In the genomic region with DNA sequence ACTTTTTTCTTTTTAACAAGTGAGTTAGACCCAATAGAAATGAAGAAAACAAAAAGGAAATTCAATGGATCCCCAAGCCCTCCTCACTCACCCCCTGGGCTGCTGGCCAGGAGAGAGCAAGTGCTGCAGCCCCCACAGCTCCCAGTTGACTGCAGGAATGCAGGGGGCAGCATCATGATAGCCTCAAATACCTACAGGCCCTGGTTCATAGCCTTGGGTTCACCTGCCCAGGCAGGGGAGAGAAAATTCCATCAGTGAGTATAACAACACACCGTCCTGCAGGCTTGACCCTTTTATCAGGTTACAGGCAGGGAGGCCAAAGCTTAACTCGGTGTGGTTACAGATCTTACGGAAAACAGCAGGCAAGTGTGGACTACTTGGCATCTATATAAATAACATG, we compare ENCODE assay signal across 18 cellular contexts.
"Had no signal": no experiment of that assay in that cellular context is flagged by ENCODE, and none has a peak within 500 bp of the region (broad histone marks: within the 10 kb centered on the region; RNA-seq: fewer than 3 reads in every experiment).

No MANE protein-coding gene starts in this region.

- H3K27me3 ChIP-seq: body of pancreas, colonic mucosa, foreskin keratinocyte, ovary, thyroid gland had no signal

- DNase-seq: activated CD4-positive, alpha-beta T cell treated with anti-CD3 and anti-CD28 coated beads, Interleukin-2, amount 10 ng/mL, durations not matched to agents 24 days and 14 days; activated CD4-positive, CD25-positive, alpha-beta regulatory T cell; activated CD8-positive, alpha-beta memory T cell treated with anti-CD3 and anti-CD28 coated beads, Interleukin-2, amount 50 U/mL, for 48 hours; activated naive CD8-positive, alpha-beta T cell treated with anti-CD3 and anti-CD28 coated beads for 36 hours; amygdala; body of pancreas; central memory CD4-positive, alpha-beta T cell; colonic mucosa; effector CD4-positive, alpha-beta T cell; foreskin keratinocyte; immature natural killer cell; left cardiac atrium; lower lobe of right lung; ovary; stimulated activated CD4-positive, alpha-beta T cell treated with anti-CD3 and anti-CD28 coated beads, Interleukin-2, amount 100 ng/mL, for 48 hours; stimulated activated naive B cell treated with anti-CD40 and anti-IgM and Interleukin-4, amounts not matched to agents 10 μg/mL and 1 μg/mL and 100 μg/mL, for 72 hours; thyroid gland had no signal

- H3K4me3 Mint-ChIP-seq: activated CD4-positive, alpha-beta T cell treated with anti-CD3 and anti-CD28 coated beads, Interleukin-2, amount 10 ng/mL, durations not matched to agents 24 days and 14 days; activated naive CD8-positive, alpha-beta T cell treated with anti-CD3 and anti-CD28 coated beads for 36 hours; immature natural killer cell; neural crest cell; stimulated activated naive B cell treated with anti-CD40 and anti-IgM and Interleukin-4, amounts not matched to agents 10 μg/mL and 1 μg/mL and 100 μg/mL, for 72 hours had no signal

- H3K9me3 Mint-ChIP-seq: activated naive CD8-positive, alpha-beta T cell treated with anti-CD3 and anti-CD28 coated beads for 36 hours; immature natural killer cell; neural crest cell; stimulated activated naive B cell treated with anti-CD40 and anti-IgM and Interleukin-4, amounts not matched to agents 10 μg/mL and 1 μg/mL and 100 μg/mL, for 72 hours had no signal

- H3K27ac ChIP-seq: body of pancreas, colonic mucosa, lower lobe of right lung, ovary had no signal

- H3K27me3 Mint-ChIP-seq: activated CD4-positive, alpha-beta T cell treated with anti-CD3 and anti-CD28 coated beads, Interleukin-2, amount 10 ng/mL, durations not matched to agents 24 days and 14 days had no signal

- H3K27ac Mint-ChIP-seq: activated CD4-positive, alpha-beta T cell treated with anti-CD3 and anti-CD28 coated beads, Interleukin-2, amount 10 ng/mL, durations not matched to agents 24 days and 14 days; activated naive CD8-positive, alpha-beta T cell treated with anti-CD3 and anti-CD28 coated beads for 36 hours; immature natural killer cell; stimulated activated naive B cell treated with anti-CD40 and anti-IgM and Interleukin-4, amounts not matched to agents 10 μg/mL and 1 μg/mL and 100 μg/mL, for 72 hours had no signal

- H3K9me3 ChIP-seq: body of pancreas, colonic mucosa, lower lobe of right lung, ovary, thyroid gland had no signal

- H3K4me3 ChIP-seq: body of pancreas, colonic mucosa, lower lobe of right lung, ovary, thyroid gland had no signal

- H3K36me3 ChIP-seq: colonic mucosa, lower lobe of right lung, ovary, thyroid gland had no signal

- ATAC-seq: body of pancreas; foreskin keratinocyte; left cardiac atrium; lower lobe of right lung; stimulated activated naive B cell treated with anti-CD40 and anti-IgM and Interleukin-4, amounts not matched to agents 10 μg/mL and 1 μg/mL and 100 μg/mL, for 72 hours had no signal

- H3K36me3 Mint-ChIP-seq: activated naive CD8-positive, alpha-beta T cell treated with anti-CD3 and anti-CD28 coated beads for 36 hours; immature natural killer cell; stimulated activated naive B cell treated with anti-CD40 and anti-IgM and Interleukin-4, amounts not matched to agents 10 μg/mL and 1 μg/mL and 100 μg/mL, for 72 hours had no signal
